In the genomic region with DNA sequence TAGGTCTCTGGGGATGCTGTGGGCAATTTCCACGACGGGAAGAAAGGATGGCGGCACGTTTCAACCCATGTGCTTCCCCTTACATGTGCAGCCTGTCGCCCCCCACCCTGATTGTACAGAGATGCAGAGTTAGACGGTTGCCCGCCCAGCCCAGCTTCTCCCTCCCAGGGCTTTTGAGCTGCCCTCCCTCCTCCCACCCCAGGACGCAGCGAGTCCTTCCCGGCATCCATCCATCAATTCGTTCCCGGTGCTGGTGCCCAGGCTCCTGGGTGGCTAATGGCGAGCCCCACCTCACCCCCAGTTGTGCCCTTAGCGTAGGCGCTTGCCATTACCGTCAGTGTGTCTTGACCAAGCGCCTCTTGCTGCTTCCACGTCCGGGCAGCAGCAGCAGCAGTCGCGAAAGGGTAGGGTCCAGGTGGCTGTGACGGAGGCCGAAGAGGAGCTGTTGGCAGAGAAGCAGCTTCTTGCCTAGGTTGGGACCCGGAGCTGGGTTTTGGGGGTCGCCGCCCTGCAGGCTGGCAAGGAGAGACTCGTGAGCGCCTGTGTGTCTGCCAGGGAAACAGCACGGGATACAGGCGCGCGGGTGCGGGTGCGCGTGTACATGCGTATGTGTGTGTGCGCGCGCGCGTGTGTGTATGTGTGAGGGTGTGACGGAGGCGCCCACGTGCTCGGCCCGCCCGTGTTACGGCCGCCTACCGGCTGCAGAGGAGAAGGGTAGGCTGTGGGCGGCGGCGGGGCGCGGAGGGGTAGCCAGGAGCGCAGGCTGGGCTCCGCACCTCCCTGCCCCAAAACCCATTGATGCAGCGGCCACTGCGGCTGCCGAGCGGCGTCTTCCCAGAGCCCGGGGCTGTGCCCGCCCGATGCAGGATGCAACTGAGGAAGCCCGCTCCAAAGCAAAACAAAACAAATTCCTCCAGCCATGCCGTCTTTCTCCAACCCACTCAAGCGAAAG, we compare ENCODE assay signal across 8 cellular contexts. TPM values are rescaled to one million over a fixed set of nuclear protein-coding genes. Genes with fewer than 3 reads are reported as not detected.
DNase-seq lines count a peak whose midpoint lies in the region; ATAC-seq and TF ChIP-seq lines count a peak whose summit lies in the region.

SLC6A15 (minus strand) TSS at position 609 of the 952 bp plus-strand sequence. CDS start 20,679 bp downstream, outside the sequence.

- no peak within 1 kb of the TSS for H3K27ac ChIP-seq in parathyroid adenoma

- CTCF ChIA-PET in AG04449 (lab: Yijun Ruan, JAX) = no interaction called here

- H3K4me3 ChIP-seq in AG04449 (ENCODE audit: low read depth, low read length) (peak within 1 kb of the TSS; percentile 64), adipocyte (ENCODE audit: low read length) (peak within 1 kb of the TSS; percentile 90), parathyroid adenoma (ENCODE audit: low read depth, low read length) (no peak within 1 kb of the TSS)

- H3K27me3 ChIP-seq in adipocyte (replicated peaks; ENCODE audit: control insufficient read depth, insufficient read depth, low read length) = no peaks in the 10 kb centered on the region
- peaks cover 10% of the 10 kb centered on the region for H3K27me3 ChIP-seq in parathyroid adenoma (ENCODE audit: control insufficient read depth, insufficient read depth, low read length)

- intact Hi-C loops in cardiac septum (cut with DNase I) = no loop called here

- H3K79me2 ChIP-seq in parathyroid adenoma = no peaks in the 10 kb centered on the region

- no peak for DNase-seq in AG04449 (ENCODE audit: low read depth, low spot score)
- peak; percentile 91 for DNase-seq in NCI-H2227 treated with DMSO at 0.1 percent for 48 hours (lab: John Stamatoyannopoulos, UW)
- peak; percentile 86 for DNase-seq in adipocyte (ENCODE audit: low read depth)
- DNase-seq in cardiac septum (ENCODE audit: low spot score) = peak; percentile 75
- DNase-seq in activated CD4-positive, CD25-positive, alpha-beta regulatory T cell (lab: John Stamatoyannopoulos, UW) = no peak

- H3K4me1 ChIP-seq in adipocyte (ENCODE audit: control insufficient read depth, insufficient read depth, low read length) = peaks cover 14% of the 10 kb centered on the region
- H3K4me1 ChIP-seq in parathyroid adenoma = no peaks in the 10 kb centered on the region

- H3K9me3 ChIP-seq in adipocyte (ENCODE audit: control insufficient read depth, low read length) (no peaks in the 10 kb centered on the region), parathyroid adenoma (ENCODE audit: control insufficient read depth, low read length) (no peaks in the 10 kb centered on the region)

- H3K36me3 ChIP-seq in adipocyte (ENCODE audit: control insufficient read depth, insufficient read depth, low read length, severe bottlenecking) (no peaks in the 10 kb centered on the region), parathyroid adenoma (ENCODE audit: control insufficient read depth, insufficient read depth, low read length) (no peaks in the 10 kb centered on the region)

- H2AFZ ChIP-seq in parathyroid adenoma = peak within 1 kb of the TSS; percentile 63

- POLR2A ChIA-PET in AG04449 (lab: Yijun Ruan, JAX) = no interaction called here

- H3K4me2 ChIP-seq in parathyroid adenoma (ENCODE audit: low read length) = peak within 1 kb of the TSS; percentile 60

- ATAC-seq in GM19468 (IDR thresholded peaks at IDR 0.05; ENCODE audit: extremely low read depth, unreplicated experiment) (peak; percentile 37), GM19351 (IDR thresholded peaks at IDR 0.05; ENCODE audit: unreplicated experiment) (no peak)

- TF ChIP-seq CTCF in AG04449 (IDR thresholded peaks at IDR 0.05; ENCODE audit: insufficient read depth, low read length, missing control alignments) (peak; percentile 51), parathyroid adenoma (IDR thresholded peaks at IDR 0.05) (no peak)

- H3K9ac ChIP-seq in adipocyte (ENCODE audit: low read length) (peak within 1 kb of the TSS; percentile 86), parathyroid adenoma (no peak within 1 kb of the TSS)

RNA-seq across cellular contexts. Expression of gene SLC6A15, which starts in this region (rescaled TPM):
- not detected for total RNA-seq in cardiac septum

Comparison
In these comparisons a context has a peak if more than half of its experiments do, and no peak if none do; other contexts are left out.
1. Peak in DNase-seq in cardiac septum; RNA of the gene not detected or under 1 TPM.
2. DNase-seq: peak in NCI-H2227 treated with DMSO at 0.1 percent for 48 hours (single experiment) and adipocyte (single experiment); none in AG04449 (single experiment) and activated CD4-positive, CD25-positive, alpha-beta regulatory T cell (0 of 4).